ENCODE assay signal across 21 cellular contexts in the genomic region with DNA sequence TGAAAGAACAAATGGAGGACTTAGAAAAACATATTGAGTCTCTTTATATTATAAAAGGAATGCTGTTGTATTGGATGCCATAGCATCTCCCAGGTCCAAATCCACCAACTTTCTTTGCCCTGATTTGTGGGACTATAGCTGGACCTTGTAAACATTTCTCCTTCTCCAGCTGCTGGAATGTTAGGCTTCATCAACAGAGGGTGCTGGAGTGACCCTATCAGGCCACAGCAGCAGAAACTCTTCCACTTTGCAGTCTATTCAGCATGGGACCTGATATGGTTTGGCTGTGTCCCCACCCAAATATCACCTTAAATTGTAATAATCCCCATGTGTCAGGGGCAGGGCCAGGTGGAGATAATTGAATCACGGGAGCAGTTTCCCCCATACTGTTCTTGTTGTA.
DNase-seq lines count a peak whose midpoint lies in the region; TF ChIP-seq lines count a peak whose summit lies in the region.
"Had no signal": no experiment of that assay in that cellular context is flagged by ENCODE, and none has a peak within 500 bp of the region (broad histone marks: within the 10 kb centered on the region; RNA-seq: fewer than 3 reads in every experiment).

No MANE protein-coding gene starts in this region.

- H3K9me3 ChIP-seq in CD8-positive, alpha-beta memory T cell (ENCODE audit: low read length) = no peaks in the 10 kb centered on the region
- H3K9me3 ChIP-seq: BE2C, mucosa of descending colon, psoas muscle, tibial artery had no signal

- TF ChIP-seq CTCF in AG09319 (IDR thresholded peaks at IDR 0.05; ENCODE audit: low read depth, low read length) (peak; percentile 31), epithelial cell of proximal tubule (conservative IDR thresholded peaks at IDR 0.05; ENCODE audit: low read depth, low read length) (peak; percentile 47), Calu3 (IDR thresholded peaks at IDR 0.05; ENCODE audit: unreplicated experiment) (no peak)

- DNase-seq in AG09319 (ENCODE audit: extremely low read depth, low read depth) = no peak
- DNase-seq in epithelial cell of proximal tubule (ENCODE audit: low read depth) = no peak
- DNase-seq in lung microvascular endothelial cell (ENCODE audit: low read depth in 2 of 2) = peak; percentile 21 to 28
- DNase-seq in Calu3 = no peak
- no peak for DNase-seq in AML-193 (lab: John Stamatoyannopoulos, UW)
- DNase-seq in CD8-positive, alpha-beta memory T cell = no peak
- DNase-seq in cerebellar cortex (ENCODE audit: low spot score) = no peak
- DNase-seq: activated CD4-positive, alpha-beta memory T cell treated with anti-CD3 and anti-CD28 coated beads, Interleukin-2, amount 10 ng/mL, durations not matched to agents 7 days and 5 days; activated gamma-delta T cell treated with Interleukin-2 at 50 U/mL for 16 hours; BE2C; mucosa of descending colon; NCI-H2171; psoas muscle; Right ventricle myocardium superior; stimulated activated CD4-positive, alpha-beta T cell treated with anti-CD3 and anti-CD28 coated beads, Interleukin-4, amount 100 ng/mL, for 1 hour; tibial artery had no signal

- no peak overlapping the region for H3K27ac ChIP-seq in CD8-positive, alpha-beta memory T cell (ENCODE audit: low read depth, low read length)
- H3K27ac ChIP-seq: psoas muscle, tibial artery had no signal

- H3K27me3 ChIP-seq in CD8-positive, alpha-beta memory T cell (ENCODE audit: insufficient read depth, low read length, poor library complexity, severe bottlenecking) = no peaks in the 10 kb centered on the region
- H3K27me3 ChIP-seq: BE2C had no signal

- H3K36me3 Mint-ChIP-seq in Calu3 (ENCODE audit: insufficient read depth, unreplicated experiment) = no peaks in the 10 kb centered on the region
- no peaks in the 10 kb centered on the region for H3K36me3 Mint-ChIP-seq in CD8-positive, alpha-beta memory T cell

- H3K4me1 Mint-ChIP-seq in Calu3 (ENCODE audit: low read depth, unreplicated experiment) = no peaks in the 10 kb centered on the region
- H3K4me1 Mint-ChIP-seq in CD8-positive, alpha-beta memory T cell = no peaks in the 10 kb centered on the region
- H3K4me1 Mint-ChIP-seq: activated CD4-positive, alpha-beta memory T cell treated with anti-CD3 and anti-CD28 coated beads, Interleukin-2, amount 10 ng/mL, durations not matched to agents 7 days and 5 days had no signal

- no peaks in the 10 kb centered on the region for H3K4me1 ChIP-seq in CD8-positive, alpha-beta memory T cell (ENCODE audit: insufficient read depth, low read length)
- H3K4me1 ChIP-seq: BE2C, psoas muscle, tibial artery had no signal

- no peak overlapping the region for H3K4me3 Mint-ChIP-seq in Calu3 (ENCODE audit: low read depth, unreplicated experiment)
- no peak overlapping the region for H3K4me3 Mint-ChIP-seq in CD8-positive, alpha-beta memory T cell
- H3K4me3 Mint-ChIP-seq: activated CD4-positive, alpha-beta memory T cell treated with anti-CD3 and anti-CD28 coated beads, Interleukin-2, amount 10 ng/mL, durations not matched to agents 7 days and 5 days; neural crest cell; stimulated activated naive CD8-positive, alpha-beta T cell treated with anti-CD3 and anti-CD28 coated beads, Interleukin-15, Interleukin-2, amounts not matched to agents 100 ng/mL and 50 ng/mL, for 24 hours; T-helper 1 cell treated with Interleukin-12 subunit alpha and Interleukin-12 subunit beta and Interleukin-4 antibody, amounts not matched to agents 30 μg/mL and 1 μg/mL, for 36 hours had no signal

- H3K4me3 ChIP-seq in epithelial cell of proximal tubule (ENCODE audit: low read depth, low read length) = no peak overlapping the region
- H3K4me3 ChIP-seq in CD8-positive, alpha-beta memory T cell (ENCODE audit: low read length) = no peak overlapping the region
- H3K4me3 ChIP-seq: mucosa of descending colon, psoas muscle, smooth muscle cell, tibial artery had no signal

- TF ChIP-seq RAD21 in Ishikawa (IDR thresholded peaks at IDR 0.05; ENCODE audit: low read depth) = peak; percentile 26; the same call in 1 of the 2 replicates

- H3K27me3 Mint-ChIP-seq in Calu3 (ENCODE audit: unreplicated experiment) = peaks cover 61% of the 10 kb centered on the region
- H3K27me3 Mint-ChIP-seq in CD8-positive, alpha-beta memory T cell = peaks cover 7 to 31% of the 10 kb centered on the region in 2 donors

- no peaks in the 10 kb centered on the region for H3K9me3 Mint-ChIP-seq in Calu3 (ENCODE audit: low read depth, unreplicated experiment)
- peaks cover 0 to 4% (median 2%) of the 10 kb centered on the region in 5 donors for H3K9me3 Mint-ChIP-seq in CD8-positive, alpha-beta memory T cell
- H3K9me3 Mint-ChIP-seq: activated CD4-positive, alpha-beta memory T cell treated with anti-CD3 and anti-CD28 coated beads, Interleukin-2, amount 10 ng/mL, durations not matched to agents 7 days and 5 days; stimulated activated naive CD8-positive, alpha-beta T cell treated with anti-CD3 and anti-CD28 coated beads, Interleukin-15, Interleukin-2, amounts not matched to agents 100 ng/mL and 50 ng/mL, for 24 hours had no signal

- BruUV-seq in Calu3 (replicated peaks; lab: Mats Ljungman, UMichigan) = no TSS peak

- intact Hi-C loops in Calu3 (cut with micrococcal nuclease; ENCODE audit: unreplicated experiment) = no loop called here

- POLR2A ChIA-PET in CD8-positive, alpha-beta memory T cell (lab: Charles Lee) = no interaction called here

- CTCF ChIA-PET in Calu3 (lab: Charles Lee) = no interaction called here
- CTCF ChIA-PET in CD8-positive, alpha-beta memory T cell (lab: Charles Lee) = no interaction called here

- H3K36me3 ChIP-seq in CD8-positive, alpha-beta memory T cell (ENCODE audit: insufficient read depth, low read length) = no peaks in the 10 kb centered on the region
- H3K36me3 ChIP-seq: BE2C, tibial artery had no signal

- no peak for TF ChIP-seq EP300 in Ishikawa (IDR thresholded peaks at IDR 0.05; ENCODE audit: borderline replicate concordance)

- no peak overlapping the region for H3K27ac Mint-ChIP-seq in Calu3 (ENCODE audit: unreplicated experiment)
- no peak overlapping the region for H3K27ac Mint-ChIP-seq in CD8-positive, alpha-beta memory T cell
- H3K27ac Mint-ChIP-seq: activated CD4-positive, alpha-beta memory T cell treated with anti-CD3 and anti-CD28 coated beads, Interleukin-2, amount 10 ng/mL, durations not matched to agents 7 days and 5 days; stimulated activated naive CD8-positive, alpha-beta T cell treated with anti-CD3 and anti-CD28 coated beads, Interleukin-15, Interleukin-2, amounts not matched to agents 100 ng/mL and 50 ng/mL, for 24 hours; T-helper 1 cell treated with Interleukin-12 subunit alpha and Interleukin-12 subunit beta and Interleukin-4 antibody, amounts not matched to agents 30 μg/mL and 1 μg/mL, for 36 hours had no signal

TF ChIP-seq in Ishikawa, 13 proteins besides CTCF, POLR2A, EP300 and RAD21:
- TF ChIP-seq TAF1 (IDR thresholded peaks at IDR 0.05; ENCODE audit: low read depth) (no peak), TEAD4 (IDR thresholded peaks at IDR 0.05) (no peak), ZBTB7A (IDR thresholded peaks at IDR 0.05; ENCODE audit: low read depth) (no peak), CEBPB (IDR thresholded peaks at IDR 0.05) (no peak), NFIC (IDR thresholded peaks at IDR 0.05) (no peak), CREB1 (IDR thresholded peaks at IDR 0.05; ENCODE audit: low read depth) (no peak), FOXM1 (IDR thresholded peaks at IDR 0.05; ENCODE audit: borderline replicate concordance, low read depth) (no peak), YY1 (IDR thresholded peaks at IDR 0.05; ENCODE audit: low read depth) (no peak), TCF12 (IDR thresholded peaks at IDR 0.05; ENCODE audit: low read depth) (no peak), EGR1 (IDR thresholded peaks at IDR 0.05) (no peak)
- TF ChIP-seq, protein P1, sequence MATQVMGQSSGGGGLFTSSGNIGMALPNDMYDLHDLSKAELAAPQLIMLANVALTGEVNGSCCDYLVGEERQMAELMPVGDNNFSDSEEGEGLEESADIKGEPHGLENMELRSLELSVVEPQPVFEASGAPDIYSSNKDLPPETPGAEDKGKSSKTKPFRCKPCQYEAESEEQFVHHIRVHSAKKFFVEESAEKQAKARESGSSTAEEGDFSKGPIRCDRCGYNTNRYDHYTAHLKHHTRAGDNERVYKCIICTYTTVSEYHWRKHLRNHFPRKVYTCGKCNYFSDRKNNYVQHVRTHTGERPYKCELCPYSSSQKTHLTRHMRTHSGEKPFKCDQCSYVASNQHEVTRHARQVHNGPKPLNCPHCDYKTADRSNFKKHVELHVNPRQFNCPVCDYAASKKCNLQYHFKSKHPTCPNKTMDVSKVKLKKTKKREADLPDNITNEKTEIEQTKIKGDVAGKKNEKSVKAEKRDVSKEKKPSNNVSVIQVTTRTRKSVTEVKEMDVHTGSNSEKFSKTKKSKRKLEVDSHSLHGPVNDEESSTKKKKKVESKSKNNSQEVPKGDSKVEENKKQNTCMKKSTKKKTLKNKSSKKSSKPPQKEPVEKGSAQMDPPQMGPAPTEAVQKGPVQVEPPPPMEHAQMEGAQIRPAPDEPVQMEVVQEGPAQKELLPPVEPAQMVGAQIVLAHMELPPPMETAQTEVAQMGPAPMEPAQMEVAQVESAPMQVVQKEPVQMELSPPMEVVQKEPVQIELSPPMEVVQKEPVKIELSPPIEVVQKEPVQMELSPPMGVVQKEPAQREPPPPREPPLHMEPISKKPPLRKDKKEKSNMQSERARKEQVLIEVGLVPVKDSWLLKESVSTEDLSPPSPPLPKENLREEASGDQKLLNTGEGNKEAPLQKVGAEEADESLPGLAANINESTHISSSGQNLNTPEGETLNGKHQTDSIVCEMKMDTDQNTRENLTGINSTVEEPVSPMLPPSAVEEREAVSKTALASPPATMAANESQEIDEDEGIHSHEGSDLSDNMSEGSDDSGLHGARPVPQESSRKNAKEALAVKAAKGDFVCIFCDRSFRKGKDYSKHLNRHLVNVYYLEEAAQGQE (IDR thresholded peaks at IDR 0.05; ENCODE audit: low read depth) = no peak
- TF ChIP-seq, protein P2, sequence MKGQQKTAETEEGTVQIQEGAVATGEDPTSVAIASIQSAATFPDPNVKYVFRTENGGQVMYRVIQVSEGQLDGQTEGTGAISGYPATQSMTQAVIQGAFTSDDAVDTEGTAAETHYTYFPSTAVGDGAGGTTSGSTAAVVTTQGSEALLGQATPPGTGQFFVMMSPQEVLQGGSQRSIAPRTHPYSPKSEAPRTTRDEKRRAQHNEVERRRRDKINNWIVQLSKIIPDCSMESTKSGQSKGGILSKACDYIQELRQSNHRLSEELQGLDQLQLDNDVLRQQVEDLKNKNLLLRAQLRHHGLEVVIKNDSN (IDR thresholded peaks at IDR 0.05) = no peak
- TF ChIP-seq, protein P3, sequence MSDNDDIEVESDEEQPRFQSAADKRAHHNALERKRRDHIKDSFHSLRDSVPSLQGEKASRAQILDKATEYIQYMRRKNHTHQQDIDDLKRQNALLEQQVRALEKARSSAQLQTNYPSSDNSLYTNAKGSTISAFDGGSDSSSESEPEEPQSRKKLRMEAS (IDR thresholded peaks at IDR 0.05) = no peak

Comparison
In these comparisons a context has a peak if more than half of its experiments do, and no peak if none do; other contexts are left out.
1. DNase-seq: peak in lung microvascular endothelial cell (2 of 2); none in AG09319 (single experiment), epithelial cell of proximal tubule (single experiment), Calu3 (single experiment), AML-193 (0 of 2), CD8-positive, alpha-beta memory T cell (0 of 5) and cerebellar cortex (single experiment).